Comparison of ENCODE assay signal across 1 cellular context in the genomic region with DNA sequence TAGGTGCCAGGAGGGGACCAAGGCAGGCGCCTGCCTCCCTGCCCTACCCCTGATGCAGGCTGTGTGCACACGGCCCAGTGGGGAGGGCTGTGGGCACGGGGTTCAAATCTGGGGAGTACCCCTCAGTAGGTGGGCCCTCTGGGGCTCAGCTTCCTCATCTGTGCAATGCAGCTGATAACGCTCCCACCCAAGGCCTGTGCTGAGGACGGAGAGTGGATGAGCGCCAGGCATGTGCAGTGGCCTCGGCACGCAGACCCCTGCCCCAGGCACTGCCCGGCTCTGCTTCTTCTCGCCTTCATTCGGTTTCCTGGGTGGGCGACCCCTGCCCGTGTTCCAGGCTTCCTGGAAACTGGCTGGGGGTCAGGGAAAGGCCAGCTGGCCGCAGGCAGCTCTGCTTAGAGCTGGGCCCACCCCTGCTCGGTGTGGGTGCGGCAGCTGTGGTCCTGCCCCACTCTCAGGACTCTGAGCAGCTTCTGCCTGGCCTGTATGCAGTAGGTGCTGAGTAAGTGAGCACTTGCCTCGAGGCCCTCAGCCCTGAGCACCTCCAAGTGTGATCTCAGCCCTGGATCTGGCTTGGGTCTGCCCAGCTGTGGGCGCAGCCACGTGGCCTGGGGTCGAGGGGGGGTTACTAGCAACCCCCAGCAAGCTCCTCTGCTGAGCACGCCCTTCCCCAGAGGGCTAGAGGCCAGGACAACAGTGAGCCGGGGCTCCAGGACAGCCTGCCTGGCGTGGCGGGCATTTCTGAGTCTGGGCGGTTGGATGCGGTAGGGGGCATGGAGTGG.
TF ChIP-seq lines count a peak whose summit lies in the region.

No MANE protein-coding gene starts in this region.

TF ChIP-seq in K562, 482 proteins besides CTCF, POLR2A, EP300 and RAD21 (continued from another document):
- TF ChIP-seq, protein P1, sequence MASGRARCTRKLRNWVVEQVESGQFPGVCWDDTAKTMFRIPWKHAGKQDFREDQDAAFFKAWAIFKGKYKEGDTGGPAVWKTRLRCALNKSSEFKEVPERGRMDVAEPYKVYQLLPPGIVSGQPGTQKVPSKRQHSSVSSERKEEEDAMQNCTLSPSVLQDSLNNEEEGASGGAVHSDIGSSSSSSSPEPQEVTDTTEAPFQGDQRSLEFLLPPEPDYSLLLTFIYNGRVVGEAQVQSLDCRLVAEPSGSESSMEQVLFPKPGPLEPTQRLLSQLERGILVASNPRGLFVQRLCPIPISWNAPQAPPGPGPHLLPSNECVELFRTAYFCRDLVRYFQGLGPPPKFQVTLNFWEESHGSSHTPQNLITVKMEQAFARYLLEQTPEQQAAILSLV (tag; IDR thresholded peaks at IDR 0.05), result no peak
- TF ChIP-seq CBX3 (IDR thresholded peaks at IDR 0.05; ENCODE audit: borderline replicate concordance in 1 of 2, low read length in 2 of 2), result 0 out of 3 replicates have a peak, but pooled peaks of 1 of the 2 experiments have one; percentile 2
- no peak for TF ChIP-seq RCOR1 (IDR thresholded peaks at IDR 0.05; ENCODE audit: borderline replicate concordance in 1 of 2, low read depth in 2 of 2, low read length in 2 of 2)
- 0 out of 2 replicates have a peak, but pooled peaks have one; percentile 4 for TF ChIP-seq CREM (IDR thresholded peaks at IDR 0.05; ENCODE audit: low read depth)
- no peak for TF ChIP-seq SREBF1 (IDR thresholded peaks at IDR 0.05; ENCODE audit: borderline replicate concordance, low read depth, low read length)
- 0 out of 2 replicates have a peak, but pooled peaks have one; percentile 5 for TF ChIP-seq MTA2 (IDR thresholded peaks at IDR 0.05; ENCODE audit: low read depth)
- TF ChIP-seq KDM4B (IDR thresholded peaks at IDR 0.05; ENCODE audit: borderline replicate concordance in 2 of 2, low read depth in 1 of 2), result no peak; a peak in 1 of 4 replicates
- TF ChIP-seq ZC3H8 (IDR thresholded peaks at IDR 0.05), result no peak
- no peak for TF ChIP-seq ZSCAN32 (CRISPR knock-in tag; IDR thresholded peaks at IDR 0.05)
- TF ChIP-seq HMGXB4 (CRISPR knock-in tag; IDR thresholded peaks at IDR 0.05), result no peak
- TF ChIP-seq KLF6 (CRISPR knock-in tag; IDR thresholded peaks at IDR 0.05; ENCODE audit: borderline replicate concordance), result no peak
- no peak for TF ChIP-seq TOE1 (IDR thresholded peaks at IDR 0.05; ENCODE audit: borderline replicate concordance)
- TF ChIP-seq TOE1 (CRISPR knock-in tag; IDR thresholded peaks at IDR 0.05; ENCODE audit: borderline replicate concordance, low read depth), result no peak
- no peak for TF ChIP-seq ZNF384 (IDR thresholded peaks at IDR 0.05; ENCODE audit: low read depth, low read length)
- TF ChIP-seq ATF1 (CRISPR knock-in tag; IDR thresholded peaks at IDR 0.05), result no peak
- no peak for TF ChIP-seq ATF1 (tag; IDR thresholded peaks at IDR 0.05)
- TF ChIP-seq HDAC6 (IDR thresholded peaks at IDR 0.05; ENCODE audit: low read depth, low read length), result no peak
- TF ChIP-seq BMI1 (IDR thresholded peaks at IDR 0.05; ENCODE audit: low read length), result no peak
- TF ChIP-seq TAF1 (IDR thresholded peaks at IDR 0.05; ENCODE audit: control insufficient read depth, extremely low read depth, insufficient read depth, low read length, severe bottlenecking), result no peak
- TF ChIP-seq ZNF830 (CRISPR knock-in tag; IDR thresholded peaks at IDR 0.05), result no peak
- TF ChIP-seq FOXJ2 (tag; IDR thresholded peaks at IDR 0.05), result no peak
- no peak for TF ChIP-seq MCM7 (IDR thresholded peaks at IDR 0.05)
- no peak for TF ChIP-seq ZNF143 (CRISPR knock-in tag; IDR thresholded peaks at IDR 0.05)
- no peak for TF ChIP-seq ZNF224 (CRISPR knock-in tag; IDR thresholded peaks at IDR 0.05)
- no peak; the same call in 1 of the 2 replicates for TF ChIP-seq ZBTB1 (CRISPR knock-in tag; IDR thresholded peaks at IDR 0.05; ENCODE audit: borderline replicate concordance, low read depth)
- TF ChIP-seq CBX5 (IDR thresholded peaks at IDR 0.05; ENCODE audit: borderline replicate concordance, low read depth), result no peak
- TF ChIP-seq FOXO4 (CRISPR knock-in tag; IDR thresholded peaks at IDR 0.05), result 0 out of 2 replicates have a peak, but pooled peaks have one; percentile 29
- TF ChIP-seq ZBTB43 (CRISPR knock-in tag; IDR thresholded peaks at IDR 0.05), result no peak
